In genomic region chr20:62741701-62742491, GRCh38 we compare ENCODE assay signal across 1 cellular context.
TF ChIP-seq lines count a peak whose summit lies in the region.

No MANE protein-coding gene starts in this region.

TF ChIP-seq in K562, 482 proteins besides CTCF, POLR2A, EP300 and RAD21:
- TF ChIP-seq EHMT2 (IDR thresholded peaks at IDR 0.05) (0 out of 2 replicates have a peak, but pooled peaks have one; percentile 8), ZBTB1 (CRISPR knock-in tag; IDR thresholded peaks at IDR 0.05; ENCODE audit: borderline replicate concordance, low read depth) (no peak)
